In genomic region chr11:102560555-102561011, GRCh38 we compare ENCODE assay signal across 9 cellular contexts. TPM values are rescaled to one million over a fixed set of nuclear protein-coding genes. Genes with fewer than 3 reads are reported as not detected.
DNase-seq lines count a peak whose midpoint lies in the region; ATAC-seq and TF ChIP-seq lines count a peak whose summit lies in the region.
"Had no signal": no experiment of that assay in that cellular context is flagged by ENCODE, and none has a peak within 500 bp of the region (broad histone marks: within the 10 kb centered on the region; RNA-seq: fewer than 3 reads in every experiment).

No MANE protein-coding gene starts in this region.

- H2AFZ ChIP-seq in fibroblast of lung (ENCODE audit: low read length): peak overlapping the region; percentile 79

- peak; percentile 35 for DNase-seq in AG08396 (ENCODE audit: low spot score)
- peak; percentile 28 for DNase-seq in SIG-M5 (lab: John Stamatoyannopoulos, UW)
- DNase-seq in fibroblast of lung (ENCODE audit: low read depth in 2 of 2): peak; percentile 86 to 97
- no peak for DNase-seq in stimulated activated naive B cell treated with anti-CD40 and anti-IgM and Interleukin-4, amounts not matched to agents 10 μg/mL and 1 μg/mL and 100 μg/mL, for 72 hours
- DNase-seq in T-helper 9 cell: no peak
- no peak for DNase-seq in stimulated activated CD4-positive, alpha-beta T cell treated with anti-CD3 and anti-CD28 coated beads, Interleukin-2, amount 100 ng/mL, for 48 hours

- H3K9me3 ChIP-seq in fibroblast of lung (ENCODE audit: control insufficient read depth, insufficient read depth, low read depth, low read length): no peaks in the 10 kb centered on the region

- H3K27ac ChIP-seq in fibroblast of lung (ENCODE audit: insufficient read depth, low read length): peak overlapping the region; percentile 28

- H3K4me1 ChIP-seq in fibroblast of lung (ENCODE audit: control insufficient read depth, extremely low read depth, insufficient read depth, low read length): peaks cover 4% of the 10 kb centered on the region

- H3K4me2 ChIP-seq in fibroblast of lung (ENCODE audit: extremely low read depth, insufficient read depth, low read length): peak overlapping the region; percentile 88

- no peaks in the 10 kb centered on the region for H3K79me2 ChIP-seq in fibroblast of lung (ENCODE audit: control insufficient read depth, insufficient read depth, low read length)

- H3K4me3 ChIP-seq in fibroblast of lung (replicated peaks in 1 of 4; ENCODE audit: control extremely low read depth in 1 of 4, insufficient read depth in 1 of 4, low read depth in 3 of 4, low read length in 4 of 4): peak overlapping the region; percentile 55 to 68 (median 62)

- peaks cover 0 to 10% of the 10 kb centered on the region in 2 donors for H3K36me3 Mint-ChIP-seq in stimulated activated naive B cell treated with anti-CD40 and anti-IgM and Interleukin-4, amounts not matched to agents 10 μg/mL and 1 μg/mL and 100 μg/mL, for 72 hours

- no peaks in the 10 kb centered on the region for H3K27me3 Mint-ChIP-seq in stimulated activated naive B cell treated with anti-CD40 and anti-IgM and Interleukin-4, amounts not matched to agents 10 μg/mL and 1 μg/mL and 100 μg/mL, for 72 hours

- ATAC-seq in GM18909 (IDR thresholded peaks at IDR 0.05; ENCODE audit: poor library complexity, unreplicated experiment): peak; percentile 82
- peak; percentile 75 for ATAC-seq in HG03103 (IDR thresholded peaks at IDR 0.05; ENCODE audit: low read depth, unreplicated experiment)
- peak; percentile 82 for ATAC-seq in stimulated activated naive B cell treated with anti-CD40 and anti-IgM and Interleukin-4, amounts not matched to agents 10 μg/mL and 1 μg/mL and 100 μg/mL, for 72 hours (replicated peaks)

- H3K36me3 ChIP-seq in fibroblast of lung (ENCODE audit: control insufficient read depth, insufficient read depth, low read length): no peaks in the 10 kb centered on the region

- H3K9ac ChIP-seq in fibroblast of lung (ENCODE audit: insufficient read depth, low read length): peak overlapping the region; percentile 8

- no peaks in the 10 kb centered on the region for H3K27me3 ChIP-seq in fibroblast of lung (ENCODE audit: control insufficient read depth, insufficient read depth, low read length)

- H3K4me3 Mint-ChIP-seq in stimulated activated naive B cell treated with anti-CD40 and anti-IgM and Interleukin-4, amounts not matched to agents 10 μg/mL and 1 μg/mL and 100 μg/mL, for 72 hours: peak overlapping the region; percentile 75 to 77

- H3K4me1 Mint-ChIP-seq in stimulated activated naive B cell treated with anti-CD40 and anti-IgM and Interleukin-4, amounts not matched to agents 10 μg/mL and 1 μg/mL and 100 μg/mL, for 72 hours: peaks cover 32 to 56% of the 10 kb centered on the region in 2 donors

- H4K20me1 ChIP-seq in fibroblast of lung (ENCODE audit: control insufficient read depth, extremely low read depth, insufficient read depth, low read length): no peaks in the 10 kb centered on the region

- H3K9me3 Mint-ChIP-seq in stimulated activated naive B cell treated with anti-CD40 and anti-IgM and Interleukin-4, amounts not matched to agents 10 μg/mL and 1 μg/mL and 100 μg/mL, for 72 hours: peaks cover 0 to 1% of the 10 kb centered on the region in 2 donors

- peak overlapping the region; percentile 96 for H3K27ac Mint-ChIP-seq in stimulated activated naive B cell treated with anti-CD40 and anti-IgM and Interleukin-4, amounts not matched to agents 10 μg/mL and 1 μg/mL and 100 μg/mL, for 72 hours

- TF ChIP-seq CTCF in fibroblast of lung (conservative IDR thresholded peaks at IDR 0.05 in 1 of 2, IDR thresholded peaks at IDR 0.05 in 1 of 2; ENCODE audit: low read depth in 1 of 2, low read length in 2 of 2): no peak

RNA-seq across cellular contexts. Expression of gene MMP7, which starts 30.0 kb away (rescaled TPM):
- total RNA-seq in fibroblast of lung: 0.17 TPM in 1 of 2 replicates, not detected in the other
- polyA plus RNA-seq in fibroblast of lung: not detected in 2 replicates
- not detected in 2 replicates for polyA plus RNA-seq in fibroblast of lung (2012)
- not detected in 2 replicates for polyA minus RNA-seq in fibroblast of lung (ENCODE audit: low replicate concordance)
- total RNA-seq: H1 had no signal
- polyA plus RNA-seq: H1 had no signal

Comparison
In these comparisons a context has a peak if more than half of its experiments do, and no peak if none do; other contexts are left out.
1. DNase-seq: peak in AG08396 (single experiment), SIG-M5 (single experiment) and fibroblast of lung (2 of 2); none in stimulated activated naive B cell treated with anti-CD40 and anti-IgM and Interleukin-4, amounts not matched to agents 10 μg/mL and 1 μg/mL and 100 μg/mL, for 72 hours (single experiment), T-helper 9 cell (single experiment) and stimulated activated CD4-positive, alpha-beta T cell treated with anti-CD3 and anti-CD28 coated beads, Interleukin-2, amount 100 ng/mL, for 48 hours (0 of 2).
2. Peak in every context shown above with its lines, with median percentiles within 50 percentile points of each other: ATAC-seq.